ENCODE assay signal across 1 cellular context in the genomic region with DNA sequence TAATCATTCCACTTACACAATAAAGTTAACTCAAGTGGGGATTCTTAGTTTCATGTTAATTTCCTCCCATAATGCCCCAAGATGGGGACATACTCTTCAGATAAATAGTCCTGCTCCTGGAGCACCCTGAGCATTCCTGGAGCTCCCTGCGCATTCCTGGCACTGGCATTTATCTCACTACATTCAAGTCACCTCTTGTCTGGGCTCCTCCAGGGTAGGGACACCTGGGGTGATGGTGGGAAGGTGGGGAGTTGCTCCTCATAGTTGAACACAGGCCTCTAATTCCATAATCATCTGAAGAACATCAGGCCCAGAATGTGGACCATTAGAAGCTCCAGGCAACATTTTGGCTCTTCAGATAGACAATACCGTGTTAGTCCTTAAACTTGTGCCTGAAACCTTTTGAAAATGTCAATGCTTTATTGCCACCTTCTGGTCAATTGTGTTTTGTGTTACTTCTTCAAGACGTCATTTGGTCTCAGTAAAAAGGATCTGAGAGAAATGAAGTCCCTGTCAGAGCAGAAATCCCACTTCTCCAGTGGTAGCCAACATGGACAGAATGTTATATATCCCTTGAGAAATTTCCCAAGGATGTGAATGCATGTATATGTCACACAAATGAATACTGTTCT.
TF ChIP-seq lines count a peak whose summit lies in the region.

No MANE protein-coding gene starts in this region.

TF ChIP-seq in WTC11, 78 proteins besides CTCF, POLR2A, EP300 and RAD21 (continued from another document):
- TF ChIP-seq, protein P1, sequence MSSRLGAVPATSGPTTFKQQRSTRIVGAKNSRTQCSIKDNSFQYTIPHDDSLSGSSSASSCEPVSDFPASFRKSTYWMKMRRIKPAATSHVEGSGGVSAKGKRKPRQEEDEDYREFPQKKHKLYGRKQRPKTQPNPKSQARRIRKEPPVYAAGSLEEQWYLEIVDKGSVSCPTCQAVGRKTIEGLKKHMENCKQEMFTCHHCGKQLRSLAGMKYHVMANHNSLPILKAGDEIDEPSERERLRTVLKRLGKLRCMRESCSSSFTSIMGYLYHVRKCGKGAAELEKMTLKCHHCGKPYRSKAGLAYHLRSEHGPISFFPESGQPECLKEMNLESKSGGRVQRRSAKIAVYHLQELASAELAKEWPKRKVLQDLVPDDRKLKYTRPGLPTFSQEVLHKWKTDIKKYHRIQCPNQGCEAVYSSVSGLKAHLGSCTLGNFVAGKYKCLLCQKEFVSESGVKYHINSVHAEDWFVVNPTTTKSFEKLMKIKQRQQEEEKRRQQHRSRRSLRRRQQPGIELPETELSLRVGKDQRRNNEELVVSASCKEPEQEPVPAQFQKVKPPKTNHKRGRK (CRISPR knock-in tag; IDR thresholded peaks at IDR 0.05; ENCODE audit: borderline replicate concordance) = no peak
TF ChIP-seq in WTC11: peak in this region for 0.
